ENCODE assay signal across 19 cellular contexts in genomic region chr11:70297341-70297740, GRCh38. TPM values are rescaled to one million over a fixed set of nuclear protein-coding genes. Genes with fewer than 3 reads are reported as not detected.
DNase-seq lines count a peak whose midpoint lies in the region; ATAC-seq and TF ChIP-seq lines count a peak whose summit lies in the region.
"Had no signal": no experiment of that assay in that cellular context is flagged by ENCODE, and none has a peak within 500 bp of the region (broad histone marks: within the 10 kb centered on the region; RNA-seq: fewer than 3 reads in every experiment).

No MANE protein-coding gene starts in this region.

- no peak overlapping the region for H3K4me3 ChIP-seq in thyroid gland (replicated peaks in 1 of 3)
- H3K4me3 ChIP-seq: prostate gland, vagina had no signal

- H3K27me3 Mint-ChIP-seq in activated naive CD8-positive, alpha-beta T cell treated with anti-CD3 and anti-CD28 coated beads, Interleukin-2, amount 50 U/mL, for 24 hours, result no peaks in the 10 kb centered on the region
- H3K27me3 Mint-ChIP-seq in activated naive CD8-positive, alpha-beta T cell treated with anti-CD3 and anti-CD28 coated beads for 36 hours, result no peaks in the 10 kb centered on the region
- H3K27me3 Mint-ChIP-seq: activated naive CD4-positive, alpha-beta T cell treated with anti-CD3 and anti-CD28 coated beads, Interleukin-2, amount 50 U/mL, for 24 hours; CD4-positive, alpha-beta memory T cell; naive thymus-derived CD4-positive, alpha-beta T cell; stimulated activated naive CD8-positive, alpha-beta T cell treated with anti-CD3 and anti-CD28 coated beads, Interleukin-15, Interleukin-2, amounts not matched to agents 100 ng/mL and 50 ng/mL, for 24 hours had no signal

- H3K4me1 ChIP-seq in thyroid gland, result peaks cover 6 to 16% of the 10 kb centered on the region in 2 donors
- H3K4me1 ChIP-seq: prostate gland had no signal

- H3K27ac Mint-ChIP-seq in activated naive CD8-positive, alpha-beta T cell treated with anti-CD3 and anti-CD28 coated beads, Interleukin-2, amount 50 U/mL, for 24 hours, result no peak overlapping the region
- no peak overlapping the region for H3K27ac Mint-ChIP-seq in activated naive CD8-positive, alpha-beta T cell treated with anti-CD3 and anti-CD28 coated beads for 36 hours
- H3K27ac Mint-ChIP-seq: activated naive CD4-positive, alpha-beta T cell treated with anti-CD3 and anti-CD28 coated beads, Interleukin-2, amount 50 U/mL, for 24 hours; naive thymus-derived CD4-positive, alpha-beta T cell; stimulated activated naive CD8-positive, alpha-beta T cell treated with anti-CD3 and anti-CD28 coated beads, Interleukin-15, Interleukin-2, amounts not matched to agents 100 ng/mL and 50 ng/mL, for 24 hours had no signal

- H3K36me3 Mint-ChIP-seq in activated naive CD8-positive, alpha-beta T cell treated with anti-CD3 and anti-CD28 coated beads, Interleukin-2, amount 50 U/mL, for 24 hours (ENCODE audit: low read depth), result peaks cover 18% of the 10 kb centered on the region
- H3K36me3 Mint-ChIP-seq in activated naive CD8-positive, alpha-beta T cell treated with anti-CD3 and anti-CD28 coated beads for 36 hours, result peaks cover 13% of the 10 kb centered on the region

- no peaks in the 10 kb centered on the region for H3K36me3 ChIP-seq in thyroid gland
- H3K36me3 ChIP-seq: prostate gland, vagina had no signal

- no peak for TF ChIP-seq CTCF in thyroid gland (IDR thresholded peaks at IDR 0.05)

- in situ Hi-C loops in SK-MEL-5 (cut with HindIII; ENCODE audit: low pct_unique_long_range_greater_than_20kb, low sequenced_read_pairs), result no loop called here

- no peaks in the 10 kb centered on the region for H3K9me3 Mint-ChIP-seq in activated naive CD8-positive, alpha-beta T cell treated with anti-CD3 and anti-CD28 coated beads, Interleukin-2, amount 50 U/mL, for 24 hours
- H3K9me3 Mint-ChIP-seq in activated naive CD8-positive, alpha-beta T cell treated with anti-CD3 and anti-CD28 coated beads for 36 hours, result no peaks in the 10 kb centered on the region
- H3K9me3 Mint-ChIP-seq: activated naive CD4-positive, alpha-beta T cell treated with anti-CD3 and anti-CD28 coated beads, Interleukin-2, amount 50 U/mL, for 24 hours; CD4-positive, alpha-beta memory T cell; naive thymus-derived CD4-positive, alpha-beta T cell; stimulated activated naive CD8-positive, alpha-beta T cell treated with anti-CD3 and anti-CD28 coated beads, Interleukin-15, Interleukin-2, amounts not matched to agents 100 ng/mL and 50 ng/mL, for 24 hours had no signal

- no peak for TF ChIP-seq POLR2A in thyroid gland (IDR thresholded peaks at IDR 0.05)

- peak; percentile 77 for ATAC-seq in activated naive CD8-positive, alpha-beta T cell treated with anti-CD3 and anti-CD28 coated beads, Interleukin-2, amount 50 U/mL, for 24 hours
- ATAC-seq in HG03159 (IDR thresholded peaks at IDR 0.05; ENCODE audit: unreplicated experiment) (no peak), GM19395 (IDR thresholded peaks at IDR 0.05; ENCODE audit: unreplicated experiment) (no peak)
- ATAC-seq: naive thymus-derived CD4-positive, alpha-beta T cell had no signal

- H3K4me3 Mint-ChIP-seq in activated naive CD8-positive, alpha-beta T cell treated with anti-CD3 and anti-CD28 coated beads, Interleukin-2, amount 50 U/mL, for 24 hours, result no peak overlapping the region
- no peak overlapping the region for H3K4me3 Mint-ChIP-seq in activated naive CD8-positive, alpha-beta T cell treated with anti-CD3 and anti-CD28 coated beads for 36 hours
- H3K4me3 Mint-ChIP-seq: activated naive CD4-positive, alpha-beta T cell treated with anti-CD3 and anti-CD28 coated beads, Interleukin-2, amount 50 U/mL, for 24 hours; CD4-positive, alpha-beta memory T cell; stimulated activated naive CD8-positive, alpha-beta T cell treated with anti-CD3 and anti-CD28 coated beads, Interleukin-15, Interleukin-2, amounts not matched to agents 100 ng/mL and 50 ng/mL, for 24 hours had no signal

- H3K27ac ChIP-seq in thyroid gland, result peak overlapping the region in 2 of 3 donors; percentile 19 to 52
- H3K27ac ChIP-seq: KMS-11, prostate gland, vagina had no signal

- no peaks in the 10 kb centered on the region for H3K9me3 ChIP-seq in thyroid gland
- H3K9me3 ChIP-seq: prostate gland, vagina had no signal

- DNase-seq in activated naive CD8-positive, alpha-beta T cell treated with anti-CD3 and anti-CD28 coated beads, Interleukin-2, amount 50 U/mL, for 24 hours, result no peak
- DNase-seq in activated naive CD8-positive, alpha-beta T cell treated with anti-CD3 and anti-CD28 coated beads for 36 hours, result no peak
- DNase-seq in SK-MEL-5 (ENCODE audit: low read depth, low spot score) (peak; percentile 63), glomerular visceral epithelial cell (ENCODE audit: extremely low spot score) (peak; percentile 37), thyroid gland (no peak)
- DNase-seq in stimulated activated CD4-positive, alpha-beta T cell treated with anti-CD3 and anti-CD28 coated beads, Interleukin-4, amount 100 ng/mL, for 4 hours, result no peak
- DNase-seq: activated CD8-positive, alpha-beta memory T cell treated with anti-CD3 and anti-CD28 coated beads, Interleukin-2, amount 50 U/mL, for 48 hours; CD4-positive, alpha-beta memory T cell; naive thymus-derived CD4-positive, alpha-beta T cell; NCI-H2227 treated with DMSO at 0.1 percent for 48 hours; Right ventricle myocardium superior; T-helper 2 cell had no signal

- intact Hi-C loops in thyroid gland (cut with DNase I), result no loop called here

- peaks cover 7% of the 10 kb centered on the region for H3K4me1 Mint-ChIP-seq in activated naive CD8-positive, alpha-beta T cell treated with anti-CD3 and anti-CD28 coated beads, Interleukin-2, amount 50 U/mL, for 24 hours
- H3K4me1 Mint-ChIP-seq in activated naive CD8-positive, alpha-beta T cell treated with anti-CD3 and anti-CD28 coated beads for 36 hours, result no peaks in the 10 kb centered on the region

- H3K27me3 ChIP-seq in thyroid gland, result no peaks in the 10 kb centered on the region
- H3K27me3 ChIP-seq: vagina had no signal

RNA-seq across cellular contexts. Expression of gene PPFIA1, which starts 26.9 kb away (rescaled TPM):
- total RNA-seq in activated naive CD8-positive, alpha-beta T cell treated with anti-CD3 and anti-CD28 coated beads for 36 hours, result 10 to 100 TPM; 29.5 to 30.9 TPM
- total RNA-seq in SK-MEL-5 (2014; rRNA removed; shearing (Covaris generic)), result 120 and 134 TPM in 2 replicates
- polyA plus RNA-seq in SK-MEL-5 (2015; cell fraction: cytosol; rRNA removed), result 115 and 160 TPM in 2 replicates
- polyA plus RNA-seq in SK-MEL-5 (2015; cell fraction: nucleus; rRNA removed), result 248 and 399 TPM in 2 replicates
- total RNA-seq in thyroid gland, result 10 to 100 TPM; 50.9 to 57.9 (median 54.6) TPM

Comparison
In these comparisons a context has a peak if more than half of its experiments do, and no peak if none do; other contexts are left out.
1. DNase-seq: peak in SK-MEL-5 (single experiment) and glomerular visceral epithelial cell (single experiment); none in activated naive CD8-positive, alpha-beta T cell treated with anti-CD3 and anti-CD28 coated beads, Interleukin-2, amount 50 U/mL, for 24 hours (single experiment), activated naive CD8-positive, alpha-beta T cell treated with anti-CD3 and anti-CD28 coated beads for 36 hours (single experiment), thyroid gland (0 of 2) and stimulated activated CD4-positive, alpha-beta T cell treated with anti-CD3 and anti-CD28 coated beads, Interleukin-4, amount 100 ng/mL, for 4 hours (0 of 2).